27 cellular contexts compared by ENCODE assay signal in the genomic region with DNA sequence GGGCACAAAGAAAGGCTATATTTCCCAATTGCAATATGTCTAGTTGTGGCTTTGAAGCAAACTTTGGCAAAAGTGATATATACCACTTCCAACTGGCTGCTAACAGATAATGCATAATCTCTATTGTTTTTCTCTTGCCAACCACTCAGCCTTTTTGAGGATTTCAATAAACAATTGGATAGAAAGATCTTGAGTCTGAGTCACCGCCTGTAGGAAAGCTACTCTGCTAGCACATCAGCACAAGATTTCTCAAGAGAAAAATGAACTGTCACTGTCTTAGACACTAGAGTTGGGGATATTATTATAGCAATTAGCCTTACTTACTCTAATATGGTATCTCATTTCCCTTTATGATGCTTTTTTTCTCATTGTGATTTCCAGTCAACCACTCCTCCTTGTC.
"Had no signal": no experiment of that assay in that cellular context is flagged by ENCODE, and none has a peak within 500 bp of the region (broad histone marks: within the 10 kb centered on the region; RNA-seq: fewer than 3 reads in every experiment).

No MANE protein-coding gene starts in this region.

- H3K27ac ChIP-seq: foreskin keratinocyte, left lung, lower lobe of right lung, right lobe of liver, stomach, thyroid gland, upper lobe of left lung had no signal

- H3K4me3 ChIP-seq: left lung, lower lobe of right lung, right lobe of liver, skin epidermis, stomach, thyroid gland, upper lobe of left lung had no signal

- DNase-seq: activated CD4-positive, alpha-beta memory T cell treated with anti-CD3 and anti-CD28 coated beads for 36 hours; activated CD4-positive, alpha-beta T cell treated with anti-CD3 and anti-CD28 coated beads, Interleukin-2, amount 10 ng/mL, durations not matched to agents 24 days and 14 days; activated CD4-positive, CD25-positive, alpha-beta regulatory T cell treated with anti-CD3 and anti-CD28 coated beads, Interleukin-2, amount 50 U/mL, for 72 hours; activated CD8-positive, alpha-beta memory T cell treated with anti-CD3 and anti-CD28 coated beads, Interleukin-2, amount 50 U/mL, for 4 hours; activated gamma-delta T cell; activated naive CD4-positive, alpha-beta T cell treated with anti-CD3 and anti-CD28 coated beads, Interleukin-2, amount 10 ng/mL, durations not matched to agents 7 days and 5 days; activated naive CD8-positive, alpha-beta T cell treated with anti-CD3 and anti-CD28 coated beads, Interleukin-2, amount 10 ng/mL, durations not matched to agents 7 days and 5 days; activated T-cell treated with anti-CD3 and anti-CD28 coated beads, Interleukin-2, amount 50 U/mL, for 1 hour; amniotic stem cell; caudate nucleus; cortex of kidney; effector memory CD8-positive, alpha-beta T cell; erythroblast; foreskin keratinocyte; kidney glomerular epithelial cell; left lung; lower lobe of right lung; posterior cingulate gyrus; right lobe of liver; stimulated activated CD4-positive, alpha-beta T cell treated with anti-CD3 and anti-CD28 coated beads, Interleukin-12 subunit alpha, Interleukin-12 subunit beta, amount 100 ng/mL, for 4 hours; stimulated activated CD4-positive, alpha-beta T cell treated with anti-CD3 and anti-CD28 coated beads, Interleukin-4, amount 100 ng/mL, for 1 hour; stomach; T-helper 17 cell; thyroid gland; upper lobe of left lung had no signal

- H3K36me3 ChIP-seq: left lung, lower lobe of right lung, right lobe of liver, stomach, thyroid gland, upper lobe of left lung had no signal

- H3K27me3 ChIP-seq: right lobe of liver, stomach, thyroid gland, upper lobe of left lung had no signal

- H3K4me1 ChIP-seq: foreskin keratinocyte, left lung, lower lobe of right lung, right lobe of liver, stomach, thyroid gland, upper lobe of left lung had no signal

- ATAC-seq: effector memory CD8-positive, alpha-beta T cell; foreskin keratinocyte; left lung; lower lobe of right lung; right lobe of liver; stimulated activated memory B cell treated with anti-CD40 and anti-IgM and Interleukin-4, amounts not matched to agents 10 μg/mL and 1 μg/mL and 100 μg/mL, for 72 hours; T-helper 17 cell had no signal

- H3K9me3 ChIP-seq: left lung, lower lobe of right lung, right lobe of liver, stomach, thyroid gland, upper lobe of left lung had no signal
